In the genomic region with DNA sequence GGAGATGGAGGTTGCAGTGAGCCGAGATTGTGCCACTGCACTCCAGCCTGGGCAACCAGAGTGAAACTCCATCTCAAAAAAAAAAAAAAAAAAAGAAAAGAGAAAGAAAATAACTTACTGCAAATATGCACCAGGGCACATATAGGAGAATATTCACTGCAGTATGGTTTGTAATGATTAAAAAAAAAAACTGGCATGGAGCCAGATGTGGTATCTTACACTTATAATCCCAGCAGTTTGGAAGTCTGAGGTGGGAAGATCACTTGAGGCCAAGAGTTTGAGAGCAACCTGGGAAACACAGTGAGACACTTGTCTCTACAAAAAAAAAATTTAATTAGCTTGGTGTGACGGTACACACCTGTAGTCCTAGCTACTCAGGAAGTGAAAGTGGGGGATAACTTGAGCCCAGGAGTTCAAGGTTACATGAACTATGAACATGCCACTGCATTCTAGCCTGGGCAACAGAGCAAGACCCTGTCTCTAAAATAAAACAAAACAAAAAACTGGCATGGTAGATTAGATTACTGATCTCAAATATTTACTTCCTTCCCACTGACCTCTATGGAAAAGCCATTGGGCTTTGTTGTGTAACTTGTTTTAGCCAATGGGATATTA, we compare ENCODE assay signal across 28 cellular contexts.
"Had no signal": no experiment of that assay in that cellular context is flagged by ENCODE, and none has a peak within 500 bp of the region (broad histone marks: within the 10 kb centered on the region; RNA-seq: fewer than 3 reads in every experiment).

No MANE protein-coding gene starts in this region.

- H3K4me1 Mint-ChIP-seq: activated CD4-positive, alpha-beta memory T cell treated with anti-CD3 and anti-CD28 coated beads, Interleukin-2, amount 10 ng/mL, durations not matched to agents 7 days and 5 days had no signal

- H3K27me3 ChIP-seq: adrenal gland, breast epithelium, Peyer's patch, SJCRH30 had no signal

- H3K27me3 Mint-ChIP-seq: activated CD4-positive, alpha-beta memory T cell treated with anti-CD3 and anti-CD28 coated beads, Interleukin-2, amount 10 ng/mL, durations not matched to agents 7 days and 5 days; activated CD4-positive, alpha-beta T cell treated with anti-CD3 and anti-CD28 coated beads for 36 hours; activated naive CD4-positive, alpha-beta T cell treated with anti-CD3 and anti-CD28 coated beads, Interleukin-2, amount 10 ng/mL, durations not matched to agents 7 days and 5 days; activated naive CD8-positive, alpha-beta T cell treated with anti-CD3 and anti-CD28 coated beads, Interleukin-2, amount 10 ng/mL, durations not matched to agents 7 days and 5 days had no signal

- H3K9me3 ChIP-seq: SJCRH30 had no signal

- ATAC-seq: activated CD4-positive, alpha-beta T cell treated with anti-CD3 and anti-CD28 coated beads for 36 hours; activated T-cell treated with anti-CD3 and anti-CD28 coated beads, Interleukin-2, amount 50 U/mL, for 72 hours had no signal

- H3K27ac ChIP-seq: adrenal gland, breast epithelium, Peyer's patch, RWPE1, SJCRH30, WERI-Rb-1 had no signal

- H3K36me3 ChIP-seq: adrenal gland, WERI-Rb-1 had no signal

- H3K4me3 ChIP-seq: adrenal gland, breast epithelium, Peyer's patch, SJCRH30 had no signal

- H3K4me1 ChIP-seq: adrenal gland, breast epithelium, Peyer's patch, SJCRH30 had no signal

- H3K27ac Mint-ChIP-seq: activated CD4-positive, alpha-beta memory T cell treated with anti-CD3 and anti-CD28 coated beads, Interleukin-2, amount 10 ng/mL, durations not matched to agents 7 days and 5 days; activated CD4-positive, alpha-beta T cell treated with anti-CD3 and anti-CD28 coated beads for 36 hours; activated naive CD4-positive, alpha-beta T cell treated with anti-CD3 and anti-CD28 coated beads, Interleukin-2, amount 10 ng/mL, durations not matched to agents 7 days and 5 days; activated naive CD8-positive, alpha-beta T cell treated with anti-CD3 and anti-CD28 coated beads, Interleukin-2, amount 10 ng/mL, durations not matched to agents 7 days and 5 days; activated T-cell treated with anti-CD3 and anti-CD28 coated beads, Interleukin-2, amount 50 U/mL, for 72 hours; activated T-helper 2 cell treated with anti-CD3 and anti-CD28 coated beads, Interferon-gamma antibody, Interleukin-2, Interleukin-4, amounts not matched to agents 10 μg/mL and 5 μg/mL and 100 μg/mL, durations not matched to agents 14 hours and 24 hours and 36 hours had no signal

- H3K4me3 Mint-ChIP-seq: activated CD4-positive, alpha-beta memory T cell treated with anti-CD3 and anti-CD28 coated beads, Interleukin-2, amount 10 ng/mL, durations not matched to agents 7 days and 5 days; activated CD4-positive, alpha-beta T cell treated with anti-CD3 and anti-CD28 coated beads for 36 hours; activated naive CD4-positive, alpha-beta T cell treated with anti-CD3 and anti-CD28 coated beads, Interleukin-2, amount 10 ng/mL, durations not matched to agents 7 days and 5 days; activated naive CD8-positive, alpha-beta T cell treated with anti-CD3 and anti-CD28 coated beads, Interleukin-2, amount 10 ng/mL, durations not matched to agents 7 days and 5 days; activated T-cell treated with anti-CD3 and anti-CD28 coated beads, Interleukin-2, amount 50 U/mL, for 72 hours had no signal

- DNase-seq: activated CD4-positive, alpha-beta memory T cell treated with anti-CD3 and anti-CD28 coated beads, Interleukin-2, amount 10 ng/mL, durations not matched to agents 7 days and 5 days; activated CD4-positive, alpha-beta T cell treated with anti-CD3 and anti-CD28 coated beads for 36 hours; activated CD4-positive, alpha-beta T cell treated with anti-CD3 and anti-CD28 coated beads, Interleukin-2, amount 50 U/mL, for 1 hour; activated gamma-delta T cell treated with Interleukin-2 at 50 U/mL for 16 hours; activated naive CD4-positive, alpha-beta T cell treated with anti-CD3 and anti-CD28 coated beads, Interleukin-2, amount 10 ng/mL, durations not matched to agents 7 days and 5 days; activated naive CD8-positive, alpha-beta T cell treated with anti-CD3 and anti-CD28 coated beads, Interleukin-2, amount 10 ng/mL, durations not matched to agents 7 days and 5 days; activated T-cell treated with anti-CD3 and anti-CD28 coated beads for 4 hours; activated T-cell treated with anti-CD3 and anti-CD28 coated beads, Interleukin-2, amount 50 U/mL, for 72 hours; adrenal gland; aorta; NCI-H1092; NCI-H1417; NCI-H1930; NCI-H2107; NCI-H2171 treated with DMSO at 0.1 percent for 48 hours; NCI-H226; NCI-H526; NCI-H774; NK-92 treated with Interleukin-12 subunit alpha and Interleukin-12 subunit beta, amount 100 ng/mL, for 24 hours; Peyer's patch; Right ventricle myocardium superior; SK-N-SH; T-helper 1 cell; WERI-Rb-1 had no signal
